1 cellular context compared by ENCODE assay signal in the genomic region with DNA sequence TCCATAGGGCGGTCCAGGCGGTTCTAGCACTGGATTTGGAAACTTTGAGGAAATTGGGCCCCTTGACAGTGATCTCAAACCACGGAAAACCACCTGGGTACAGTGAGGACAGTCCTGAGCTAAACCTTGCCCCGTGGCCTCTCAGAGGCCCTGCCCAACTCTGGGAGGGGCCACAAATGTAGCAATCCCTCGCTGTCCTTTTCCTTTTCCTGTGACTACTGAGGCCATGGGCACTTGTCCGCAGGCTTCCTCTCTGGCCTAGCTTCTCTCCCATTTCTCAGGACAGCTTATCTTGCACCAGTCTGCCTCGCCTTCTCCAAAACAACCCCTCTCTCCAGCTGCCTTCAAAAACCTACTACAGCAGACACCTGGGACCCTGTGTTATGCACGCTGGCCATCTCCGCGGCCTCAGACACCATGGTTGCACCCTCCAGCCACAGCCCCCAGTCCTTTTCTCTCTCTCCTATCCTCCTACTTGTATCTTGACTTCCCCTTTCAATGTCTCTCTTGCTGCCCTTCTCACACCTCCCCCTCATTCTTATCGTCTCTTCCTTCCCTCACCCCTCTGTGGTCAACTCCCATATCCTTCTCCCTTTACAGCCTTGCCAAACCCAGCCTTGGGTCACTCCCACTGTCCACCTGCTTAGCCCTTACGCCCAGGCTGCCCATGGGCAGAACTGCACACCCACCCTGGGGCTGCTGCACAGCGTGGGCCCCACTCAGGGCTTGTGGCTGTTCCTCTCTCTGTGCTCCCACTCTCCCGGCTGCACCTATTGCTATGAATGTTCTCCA.
TF ChIP-seq lines count a peak whose summit lies in the region.

No MANE protein-coding gene starts in this region.

TF ChIP-seq in K562, 482 proteins besides CTCF, POLR2A, EP300 and RAD21 (continued from another document and continues in another):
- TF ChIP-seq, protein P1, sequence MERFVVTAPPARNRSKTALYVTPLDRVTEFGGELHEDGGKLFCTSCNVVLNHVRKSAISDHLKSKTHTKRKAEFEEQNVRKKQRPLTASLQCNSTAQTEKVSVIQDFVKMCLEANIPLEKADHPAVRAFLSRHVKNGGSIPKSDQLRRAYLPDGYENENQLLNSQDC (CRISPR knock-in tag; IDR thresholded peaks at IDR 0.05): no peak
- TF ChIP-seq, protein P2, sequence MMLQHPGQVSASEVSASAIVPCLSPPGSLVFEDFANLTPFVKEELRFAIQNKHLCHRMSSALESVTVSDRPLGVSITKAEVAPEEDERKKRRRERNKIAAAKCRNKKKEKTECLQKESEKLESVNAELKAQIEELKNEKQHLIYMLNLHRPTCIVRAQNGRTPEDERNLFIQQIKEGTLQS (IDR thresholded peaks at IDR 0.05): no peak
- TF ChIP-seq, protein P2 (CRISPR knock-in tag; conservative IDR thresholded peaks at IDR 0.05): no peak
- no peak for TF ChIP-seq ZNF76 (CRISPR knock-in tag; IDR thresholded peaks at IDR 0.05; ENCODE audit: borderline replicate concordance)
- peak; percentile 97 for TF ChIP-seq ARID1B (IDR thresholded peaks at IDR 0.05)
- no peak for TF ChIP-seq ZNF695 (CRISPR knock-in tag; IDR thresholded peaks at IDR 0.05)
- no peak for TF ChIP-seq KLF1 (tag; IDR thresholded peaks at IDR 0.05)
- no peak for TF ChIP-seq XRCC3 (IDR thresholded peaks at IDR 0.05)
- TF ChIP-seq, protein P3, sequence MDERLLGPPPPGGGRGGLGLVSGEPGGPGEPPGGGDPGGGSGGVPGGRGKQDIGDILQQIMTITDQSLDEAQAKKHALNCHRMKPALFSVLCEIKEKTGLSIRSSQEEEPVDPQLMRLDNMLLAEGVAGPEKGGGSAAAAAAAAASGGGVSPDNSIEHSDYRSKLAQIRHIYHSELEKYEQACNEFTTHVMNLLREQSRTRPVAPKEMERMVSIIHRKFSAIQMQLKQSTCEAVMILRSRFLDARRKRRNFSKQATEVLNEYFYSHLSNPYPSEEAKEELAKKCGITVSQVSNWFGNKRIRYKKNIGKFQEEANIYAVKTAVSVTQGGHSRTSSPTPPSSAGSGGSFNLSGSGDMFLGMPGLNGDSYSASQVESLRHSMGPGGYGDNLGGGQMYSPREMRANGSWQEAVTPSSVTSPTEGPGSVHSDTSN (CRISPR knock-in tag; IDR thresholded peaks at IDR 0.05; ENCODE audit: low read depth): no peak
- TF ChIP-seq, protein P3 (tag; conservative IDR thresholded peaks at IDR 0.05; ENCODE audit: low read depth): no peak
- TF ChIP-seq, protein P4, sequence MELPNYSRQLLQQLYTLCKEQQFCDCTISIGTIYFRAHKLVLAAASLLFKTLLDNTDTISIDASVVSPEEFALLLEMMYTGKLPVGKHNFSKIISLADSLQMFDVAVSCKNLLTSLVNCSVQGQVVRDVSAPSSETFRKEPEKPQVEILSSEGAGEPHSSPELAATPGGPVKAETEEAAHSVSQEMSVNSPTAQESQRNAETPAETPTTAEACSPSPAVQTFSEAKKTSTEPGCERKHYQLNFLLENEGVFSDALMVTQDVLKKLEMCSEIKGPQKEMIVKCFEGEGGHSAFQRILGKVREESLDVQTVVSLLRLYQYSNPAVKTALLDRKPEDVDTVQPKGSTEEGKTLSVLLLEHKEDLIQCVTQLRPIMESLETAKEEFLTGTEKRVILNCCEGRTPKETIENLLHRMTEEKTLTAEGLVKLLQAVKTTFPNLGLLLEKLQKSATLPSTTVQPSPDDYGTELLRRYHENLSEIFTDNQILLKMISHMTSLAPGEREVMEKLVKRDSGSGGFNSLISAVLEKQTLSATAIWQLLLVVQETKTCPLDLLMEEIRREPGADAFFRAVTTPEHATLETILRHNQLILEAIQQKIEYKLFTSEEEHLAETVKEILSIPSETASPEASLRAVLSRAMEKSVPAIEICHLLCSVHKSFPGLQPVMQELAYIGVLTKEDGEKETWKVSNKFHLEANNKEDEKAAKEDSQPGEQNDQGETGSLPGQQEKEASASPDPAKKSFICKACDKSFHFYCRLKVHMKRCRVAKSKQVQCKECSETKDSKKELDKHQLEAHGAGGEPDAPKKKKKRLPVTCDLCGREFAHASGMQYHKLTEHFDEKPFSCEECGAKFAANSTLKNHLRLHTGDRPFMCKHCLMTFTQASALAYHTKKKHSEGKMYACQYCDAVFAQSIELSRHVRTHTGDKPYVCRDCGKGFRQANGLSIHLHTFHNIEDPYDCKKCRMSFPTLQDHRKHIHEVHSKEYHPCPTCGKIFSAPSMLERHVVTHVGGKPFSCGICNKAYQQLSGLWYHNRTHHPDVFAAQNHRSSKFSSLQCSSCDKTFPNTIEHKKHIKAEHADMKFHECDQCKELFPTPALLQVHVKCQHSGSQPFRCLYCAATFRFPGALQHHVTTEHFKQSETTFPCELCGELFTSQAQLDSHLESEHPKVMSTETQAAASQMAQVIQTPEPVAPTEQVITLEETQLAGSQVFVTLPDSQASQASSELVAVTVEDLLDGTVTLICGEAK (IDR thresholded peaks at IDR 0.05): no peak
- TF ChIP-seq, protein P4 (CRISPR knock-in tag; IDR thresholded peaks at IDR 0.05): no peak
- TF ChIP-seq, protein P5, sequence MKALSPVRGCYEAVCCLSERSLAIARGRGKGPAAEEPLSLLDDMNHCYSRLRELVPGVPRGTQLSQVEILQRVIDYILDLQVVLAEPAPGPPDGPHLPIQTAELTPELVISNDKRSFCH (CRISPR knock-in tag; IDR thresholded peaks at IDR 0.05): no peak
- TF ChIP-seq, protein P5 (tag; IDR thresholded peaks at IDR 0.05): peak; percentile 86
- no peak for TF ChIP-seq KDM4B (IDR thresholded peaks at IDR 0.05; ENCODE audit: borderline replicate concordance in 2 of 2, low read depth in 1 of 2)
- peak; percentile 92; the same call in 1 of the 2 replicates for TF ChIP-seq MYNN (IDR thresholded peaks at IDR 0.05)
- no peak for TF ChIP-seq MYNN (CRISPR knock-in tag; IDR thresholded peaks at IDR 0.05)
- TF ChIP-seq ZNF551 (CRISPR knock-in tag; IDR thresholded peaks at IDR 0.05): no peak
- TF ChIP-seq, protein P6, sequence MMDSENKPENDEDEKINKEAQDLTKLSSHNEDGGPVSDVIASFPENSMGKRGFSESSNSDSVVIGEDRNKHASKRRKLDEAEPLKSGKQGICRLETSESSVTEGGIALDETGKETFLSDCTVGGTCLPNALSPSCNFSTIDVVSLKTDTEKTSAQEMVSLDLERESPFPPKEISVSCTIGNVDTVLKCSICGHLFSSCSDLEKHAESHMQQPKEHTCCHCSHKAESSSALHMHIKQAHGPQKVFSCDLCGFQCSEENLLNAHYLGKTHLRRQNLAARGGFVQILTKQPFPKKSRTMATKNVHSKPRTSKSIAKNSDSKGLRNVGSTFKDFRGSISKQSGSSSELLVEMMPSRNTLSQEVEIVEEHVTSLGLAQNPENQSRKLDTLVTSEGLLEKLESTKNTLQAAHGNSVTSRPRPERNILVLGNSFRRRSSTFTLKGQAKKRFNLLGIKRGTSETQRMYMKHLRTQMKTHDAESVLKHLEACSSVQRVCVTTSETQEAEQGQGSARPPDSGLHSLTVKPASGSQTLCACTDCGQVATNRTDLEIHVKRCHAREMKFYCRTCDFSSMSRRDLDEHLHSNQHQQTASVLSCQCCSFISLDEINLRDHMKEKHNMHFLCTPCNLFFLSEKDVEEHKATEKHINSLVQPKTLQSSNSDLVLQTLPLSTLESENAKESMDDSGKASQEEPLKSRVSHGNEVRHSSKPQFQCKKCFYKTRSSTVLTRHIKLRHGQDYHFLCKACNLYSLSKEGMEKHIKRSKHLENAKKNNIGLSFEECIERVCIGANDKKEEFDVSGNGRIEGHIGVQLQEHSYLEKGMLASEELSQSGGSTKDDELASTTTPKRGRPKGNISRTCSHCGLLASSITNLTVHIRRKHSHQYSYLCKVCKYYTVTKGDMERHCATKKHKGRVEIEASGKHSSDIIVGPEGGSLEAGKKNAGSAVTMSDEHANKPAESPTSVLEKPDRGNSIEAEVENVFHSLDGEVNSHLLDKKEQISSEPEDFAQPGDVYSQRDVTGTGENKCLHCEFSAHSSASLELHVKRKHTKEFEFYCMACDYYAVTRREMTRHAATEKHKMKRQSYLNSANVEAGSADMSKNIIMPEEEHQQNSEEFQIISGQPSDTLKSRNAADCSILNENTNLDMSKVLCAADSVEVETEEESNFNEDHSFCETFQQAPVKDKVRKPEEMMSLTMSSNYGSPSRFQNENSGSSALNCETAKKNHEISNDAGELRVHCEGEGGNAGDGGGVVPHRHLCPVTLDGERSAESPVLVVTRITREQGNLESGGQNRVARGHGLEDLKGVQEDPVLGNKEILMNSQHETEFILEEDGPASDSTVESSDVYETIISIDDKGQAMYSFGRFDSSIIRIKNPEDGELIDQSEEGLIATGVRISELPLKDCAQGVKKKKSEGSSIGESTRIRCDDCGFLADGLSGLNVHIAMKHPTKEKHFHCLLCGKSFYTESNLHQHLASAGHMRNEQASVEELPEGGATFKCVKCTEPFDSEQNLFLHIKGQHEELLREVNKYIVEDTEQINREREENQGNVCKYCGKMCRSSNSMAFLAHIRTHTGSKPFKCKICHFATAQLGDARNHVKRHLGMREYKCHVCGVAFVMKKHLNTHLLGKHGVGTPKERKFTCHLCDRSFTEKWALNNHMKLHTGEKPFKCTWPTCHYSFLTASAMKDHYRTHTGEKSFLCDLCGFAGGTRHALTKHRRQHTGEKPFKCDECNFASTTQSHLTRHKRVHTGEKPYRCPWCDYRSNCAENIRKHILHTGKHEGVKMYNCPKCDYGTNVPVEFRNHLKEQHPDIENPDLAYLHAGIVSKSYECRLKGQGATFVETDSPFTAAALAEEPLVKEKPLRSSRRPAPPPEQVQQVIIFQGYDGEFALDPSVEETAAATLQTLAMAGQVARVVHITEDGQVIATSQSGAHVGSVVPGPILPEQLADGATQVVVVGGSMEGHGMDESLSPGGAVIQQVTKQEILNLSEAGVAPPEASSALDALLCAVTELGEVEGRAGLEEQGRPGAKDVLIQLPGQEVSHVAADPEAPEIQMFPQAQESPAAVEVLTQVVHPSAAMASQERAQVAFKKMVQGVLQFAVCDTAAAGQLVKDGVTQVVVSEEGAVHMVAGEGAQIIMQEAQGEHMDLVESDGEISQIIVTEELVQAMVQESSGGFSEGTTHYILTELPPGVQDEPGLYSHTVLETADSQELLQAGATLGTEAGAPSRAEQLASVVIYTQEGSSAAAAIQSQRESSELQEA (IDR thresholded peaks at IDR 0.05; ENCODE audit: low read depth): no peak
- no peak for TF ChIP-seq POLR3G (IDR thresholded peaks at IDR 0.05; ENCODE audit: extremely low read depth, insufficient read length, insufficient replicate concordance)
- TF ChIP-seq, protein P7, sequence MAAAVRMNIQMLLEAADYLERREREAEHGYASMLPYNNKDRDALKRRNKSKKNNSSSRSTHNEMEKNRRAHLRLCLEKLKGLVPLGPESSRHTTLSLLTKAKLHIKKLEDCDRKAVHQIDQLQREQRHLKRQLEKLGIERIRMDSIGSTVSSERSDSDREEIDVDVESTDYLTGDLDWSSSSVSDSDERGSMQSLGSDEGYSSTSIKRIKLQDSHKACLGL (CRISPR knock-in tag; IDR thresholded peaks at IDR 0.05; ENCODE audit: borderline replicate concordance, poor library complexity, severe bottlenecking): no peak
- TF ChIP-seq, protein P8, sequence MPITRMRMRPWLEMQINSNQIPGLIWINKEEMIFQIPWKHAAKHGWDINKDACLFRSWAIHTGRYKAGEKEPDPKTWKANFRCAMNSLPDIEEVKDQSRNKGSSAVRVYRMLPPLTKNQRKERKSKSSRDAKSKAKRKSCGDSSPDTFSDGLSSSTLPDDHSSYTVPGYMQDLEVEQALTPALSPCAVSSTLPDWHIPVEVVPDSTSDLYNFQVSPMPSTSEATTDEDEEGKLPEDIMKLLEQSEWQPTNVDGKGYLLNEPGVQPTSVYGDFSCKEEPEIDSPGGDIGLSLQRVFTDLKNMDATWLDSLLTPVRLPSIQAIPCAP (CRISPR knock-in tag; IDR thresholded peaks at IDR 0.05; ENCODE audit: borderline replicate concordance): no peak
- TF ChIP-seq, protein P9, sequence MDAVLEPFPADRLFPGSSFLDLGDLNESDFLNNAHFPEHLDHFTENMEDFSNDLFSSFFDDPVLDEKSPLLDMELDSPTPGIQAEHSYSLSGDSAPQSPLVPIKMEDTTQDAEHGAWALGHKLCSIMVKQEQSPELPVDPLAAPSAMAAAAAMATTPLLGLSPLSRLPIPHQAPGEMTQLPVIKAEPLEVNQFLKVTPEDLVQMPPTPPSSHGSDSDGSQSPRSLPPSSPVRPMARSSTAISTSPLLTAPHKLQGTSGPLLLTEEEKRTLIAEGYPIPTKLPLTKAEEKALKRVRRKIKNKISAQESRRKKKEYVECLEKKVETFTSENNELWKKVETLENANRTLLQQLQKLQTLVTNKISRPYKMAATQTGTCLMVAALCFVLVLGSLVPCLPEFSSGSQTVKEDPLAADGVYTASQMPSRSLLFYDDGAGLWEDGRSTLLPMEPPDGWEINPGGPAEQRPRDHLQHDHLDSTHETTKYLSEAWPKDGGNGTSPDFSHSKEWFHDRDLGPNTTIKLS (IDR thresholded peaks at IDR 0.05; ENCODE audit: borderline replicate concordance, low read depth): no peak; the same call in 1 of the 2 replicates
